ENCODE assay signal across 10 cellular contexts in the genomic region with DNA sequence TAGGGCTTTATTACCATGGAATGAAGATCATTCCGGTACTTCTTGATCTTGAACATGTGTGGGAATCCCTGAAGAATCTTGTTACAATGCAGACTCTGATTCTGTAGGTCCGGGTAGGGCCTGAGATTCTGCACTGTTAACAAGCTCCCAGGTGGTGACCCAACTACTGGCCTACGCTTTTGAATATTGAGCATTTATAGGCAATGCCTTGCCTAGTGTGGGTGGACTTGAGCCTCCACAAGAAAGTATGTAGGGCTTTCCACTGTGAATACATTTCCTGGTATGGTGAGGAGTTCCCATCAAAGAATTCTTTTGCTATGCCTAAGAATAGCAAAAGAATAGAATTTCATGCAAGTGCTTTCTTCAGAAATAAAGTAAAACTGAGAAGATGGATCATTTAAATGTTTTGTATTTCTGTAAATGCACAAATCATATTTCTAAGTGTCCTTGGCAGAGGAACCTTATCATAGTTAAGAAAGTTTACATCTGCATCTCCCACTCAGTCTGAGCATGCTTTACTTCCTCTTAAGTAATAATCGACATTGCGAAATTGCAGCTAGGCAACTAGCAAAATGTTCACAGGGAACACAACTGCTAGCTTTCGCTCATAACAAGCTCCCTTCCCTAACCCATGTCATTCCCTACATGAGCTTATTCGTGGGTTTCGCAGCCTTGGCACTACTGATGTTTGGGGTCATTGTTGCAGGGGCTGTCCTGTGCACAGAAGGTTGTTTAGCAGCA.
DNase-seq lines count a peak whose midpoint lies in the region; ATAC-seq, FAIRE-seq and TF ChIP-seq lines count a peak whose summit lies in the region.
"Had no signal": no experiment of that assay in that cellular context is flagged by ENCODE, and none has a peak within 500 bp of the region (broad histone marks: within the 10 kb centered on the region; RNA-seq: fewer than 3 reads in every experiment).

No MANE protein-coding gene starts in this region.

- no peak for TF ChIP-seq CTCF in brain microvascular endothelial cell (IDR thresholded peaks at IDR 0.05; ENCODE audit: low read depth, low read length, missing control alignments)
- no peak for TF ChIP-seq CTCF in HepG2 (CRISPR knock-in tag; IDR thresholded peaks at IDR 0.05)

- no peak overlapping the region for H3K9ac ChIP-seq in HepG2 (ENCODE audit: insufficient read depth, low read depth, low read length)

- BruUV-seq in HepG2 (replicated peaks; lab: Mats Ljungman, UMichigan): no TSS peak

- no peak for ATAC-seq in HepG2
- ATAC-seq in HG02642 (IDR thresholded peaks at IDR 0.05; ENCODE audit: poor library complexity, unreplicated experiment): no peak

- no peak overlapping the region for H2AFZ ChIP-seq in HepG2 (ENCODE audit: low read length)

- no peaks in the 10 kb centered on the region for H3K9me3 Mint-ChIP-seq in immature natural killer cell
- H3K9me3 Mint-ChIP-seq: activated naive CD4-positive, alpha-beta T cell treated with anti-CD3 and anti-CD28 coated beads, Interleukin-2, amount 50 U/mL, for 24 hours had no signal

- POLR2A ChIA-PET in HepG2 (lab: Yijun Ruan, JAX): no interaction called here

- H3K4me1 Mint-ChIP-seq in immature natural killer cell: peaks cover 0 to 8% of the 10 kb centered on the region in 2 donors

- no peak for FAIRE-seq in HepG2 (lab: Jason Lieb, UNC)

- H3K36me3 ChIP-seq in brain microvascular endothelial cell (replicated peaks): no peaks in the 10 kb centered on the region
- no peaks in the 10 kb centered on the region for H3K36me3 ChIP-seq in HepG2 (replicated peaks in 1 of 2; ENCODE audit: control insufficient read depth in 1 of 2, insufficient read depth in 2 of 2, low read length in 2 of 2)

- peak; percentile 49 for DNase-seq in A172 (ENCODE audit: low spot score)
- peak; percentile 89 for DNase-seq in KBM-7
- peak; percentile 90 for DNase-seq in brain microvascular endothelial cell
- peak; percentile 7 for DNase-seq in HepG2 (ENCODE audit: low spot score)
- DNase-seq in immature natural killer cell: no peak
- DNase-seq in OCI-M2 (lab: John Stamatoyannopoulos, UW; ENCODE audit: unreplicated experiment): no peak
- DNase-seq in cerebellar nuclear complex (lab: John Stamatoyannopoulos, UW): no peak
- DNase-seq: C1 segment of cervical spinal cord had no signal

- H3K4me2 ChIP-seq in HepG2 (ENCODE audit: low read depth, low read length): no peak overlapping the region

- TF ChIP-seq POLR2A in HepG2 (IDR thresholded peaks at IDR 0.05; ENCODE audit: insufficient read depth in 1 of 2, low read depth in 2 of 2, low read length in 2 of 2): no peak

- H3K27ac ChIP-seq in brain microvascular endothelial cell: peak overlapping the region; percentile 100
- H3K27ac ChIP-seq in HepG2 (ENCODE audit: extremely low read length, insufficient read depth, low read length): no peak overlapping the region

- intact Hi-C loops in HepG2 (cut with micrococcal nuclease; ENCODE audit: unreplicated experiment): no loop called here

- CTCF ChIA-PET in HepG2 (lab: Yijun Ruan, JAX; ENCODE audit: low intra/inter-chr PET ratio, low total read pairs): no interaction called here

- no peaks in the 10 kb centered on the region for H3K36me3 Mint-ChIP-seq in immature natural killer cell
- H3K36me3 Mint-ChIP-seq: activated naive CD4-positive, alpha-beta T cell treated with anti-CD3 and anti-CD28 coated beads, Interleukin-2, amount 50 U/mL, for 24 hours had no signal

- no peaks in the 10 kb centered on the region for H3K9me3 ChIP-seq in HepG2 (ENCODE audit: low read length)

- H3K27me3 ChIP-seq in brain microvascular endothelial cell (replicated peaks): no peaks in the 10 kb centered on the region
- H3K27me3 ChIP-seq in HepG2 (ENCODE audit: control insufficient read depth in 1 of 2, insufficient read depth in 2 of 2, low read length in 2 of 2): no peaks in the 10 kb centered on the region

- in situ Hi-C loops in KBM-7 (cut with MboI; ENCODE audit: low pct_unique_long_range_greater_than_20kb, low sequenced_read_pairs): no loop called here
- in situ Hi-C loops in brain microvascular endothelial cell (cut with HindIII; ENCODE audit: low pct_ligation_motif_present, low sequenced_read_pairs): no loop called here
- in situ Hi-C loops in HepG2 (cut with HindIII; ENCODE audit: extremely low pct_ligation_motif_present, low pct_unique_long_range_greater_than_20kb): no loop called here

- no peaks in the 10 kb centered on the region for H3K4me1 ChIP-seq in HepG2 (ENCODE audit: insufficient read depth, low read length)

- H3K79me2 ChIP-seq in HepG2 (ENCODE audit: insufficient read depth, low read length): no peaks in the 10 kb centered on the region

- no peaks in the 10 kb centered on the region for H4K20me1 ChIP-seq in HepG2 (ENCODE audit: insufficient read depth, low read length)

- no peak overlapping the region for H3K4me3 Mint-ChIP-seq in immature natural killer cell
- H3K4me3 Mint-ChIP-seq: activated naive CD4-positive, alpha-beta T cell treated with anti-CD3 and anti-CD28 coated beads, Interleukin-2, amount 50 U/mL, for 24 hours had no signal

- peaks cover 0 to 3% (median 2%) of the 10 kb centered on the region in 3 donors for H3K27me3 Mint-ChIP-seq in immature natural killer cell (ENCODE audit: low read depth in 3 of 3)
- H3K27me3 Mint-ChIP-seq: activated naive CD4-positive, alpha-beta T cell treated with anti-CD3 and anti-CD28 coated beads, Interleukin-2, amount 50 U/mL, for 24 hours had no signal

- H3K4me3 ChIP-seq in brain microvascular endothelial cell (ENCODE audit: low read depth, low read length): no peak overlapping the region
- H3K4me3 ChIP-seq in HepG2 (replicated peaks in 1 of 3; ENCODE audit: insufficient read depth in 1 of 3, low read depth in 2 of 3, low read length in 3 of 3): no peak overlapping the region

- no peak for TF ChIP-seq EP300 in HepG2 (IDR thresholded peaks at IDR 0.05; ENCODE audit: low read depth in 2 of 2, low read length in 2 of 2)
- no peak for TF ChIP-seq EP300 in HepG2 (CRISPR knock-in tag; IDR thresholded peaks at IDR 0.05; ENCODE audit: borderline replicate concordance)

- WGBS in HepG2 (ENCODE audit: low lambda C conversion rate): 71% methylated on average over 8 of the region's 8 CpGs

- no peak for TF ChIP-seq RAD21 in HepG2 (CRISPR knock-in tag; IDR thresholded peaks at IDR 0.05)

- no peak overlapping the region for H3K27ac Mint-ChIP-seq in immature natural killer cell
- H3K27ac Mint-ChIP-seq: activated naive CD4-positive, alpha-beta T cell treated with anti-CD3 and anti-CD28 coated beads, Interleukin-2, amount 50 U/mL, for 24 hours had no signal

TF ChIP-seq in HepG2, 621 proteins besides CTCF, POLR2A, EP300 and RAD21 (continues in another document):
- TF ChIP-seq ELF3 (CRISPR knock-in tag; IDR thresholded peaks at IDR 0.05): peak; percentile 56; the same call in 1 of the 2 replicates
- TF ChIP-seq ZNF709 (CRISPR knock-in tag; IDR thresholded peaks at IDR 0.05): no peak
- TF ChIP-seq, protein P1, sequence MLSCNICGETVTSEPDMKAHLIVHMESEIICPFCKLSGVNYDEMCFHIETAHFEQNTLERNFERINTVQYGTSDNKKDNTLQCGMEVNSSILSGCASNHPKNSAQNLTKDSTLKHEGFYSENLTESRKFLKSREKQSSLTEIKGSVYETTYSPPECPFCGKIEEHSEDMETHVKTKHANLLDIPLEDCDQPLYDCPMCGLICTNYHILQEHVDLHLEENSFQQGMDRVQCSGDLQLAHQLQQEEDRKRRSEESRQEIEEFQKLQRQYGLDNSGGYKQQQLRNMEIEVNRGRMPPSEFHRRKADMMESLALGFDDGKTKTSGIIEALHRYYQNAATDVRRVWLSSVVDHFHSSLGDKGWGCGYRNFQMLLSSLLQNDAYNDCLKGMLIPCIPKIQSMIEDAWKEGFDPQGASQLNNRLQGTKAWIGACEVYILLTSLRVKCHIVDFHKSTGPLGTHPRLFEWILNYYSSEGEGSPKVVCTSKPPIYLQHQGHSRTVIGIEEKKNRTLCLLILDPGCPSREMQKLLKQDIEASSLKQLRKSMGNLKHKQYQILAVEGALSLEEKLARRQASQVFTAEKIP (CRISPR knock-in tag; IDR thresholded peaks at IDR 0.05; ENCODE audit: borderline replicate concordance): no peak
- no peak for TF ChIP-seq JARID2 (CRISPR knock-in tag; IDR thresholded peaks at IDR 0.05; ENCODE audit: insufficient replicate concordance)
- peak; percentile 95 for TF ChIP-seq CEBPB (IDR thresholded peaks at IDR 0.05; ENCODE audit: borderline replicate concordance, low read depth, low read length)
- TF ChIP-seq, protein P2, sequence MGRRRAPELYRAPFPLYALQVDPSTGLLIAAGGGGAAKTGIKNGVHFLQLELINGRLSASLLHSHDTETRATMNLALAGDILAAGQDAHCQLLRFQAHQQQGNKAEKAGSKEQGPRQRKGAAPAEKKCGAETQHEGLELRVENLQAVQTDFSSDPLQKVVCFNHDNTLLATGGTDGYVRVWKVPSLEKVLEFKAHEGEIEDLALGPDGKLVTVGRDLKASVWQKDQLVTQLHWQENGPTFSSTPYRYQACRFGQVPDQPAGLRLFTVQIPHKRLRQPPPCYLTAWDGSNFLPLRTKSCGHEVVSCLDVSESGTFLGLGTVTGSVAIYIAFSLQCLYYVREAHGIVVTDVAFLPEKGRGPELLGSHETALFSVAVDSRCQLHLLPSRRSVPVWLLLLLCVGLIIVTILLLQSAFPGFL (CRISPR knock-in tag; IDR thresholded peaks at IDR 0.05): no peak
- TF ChIP-seq, protein P3, sequence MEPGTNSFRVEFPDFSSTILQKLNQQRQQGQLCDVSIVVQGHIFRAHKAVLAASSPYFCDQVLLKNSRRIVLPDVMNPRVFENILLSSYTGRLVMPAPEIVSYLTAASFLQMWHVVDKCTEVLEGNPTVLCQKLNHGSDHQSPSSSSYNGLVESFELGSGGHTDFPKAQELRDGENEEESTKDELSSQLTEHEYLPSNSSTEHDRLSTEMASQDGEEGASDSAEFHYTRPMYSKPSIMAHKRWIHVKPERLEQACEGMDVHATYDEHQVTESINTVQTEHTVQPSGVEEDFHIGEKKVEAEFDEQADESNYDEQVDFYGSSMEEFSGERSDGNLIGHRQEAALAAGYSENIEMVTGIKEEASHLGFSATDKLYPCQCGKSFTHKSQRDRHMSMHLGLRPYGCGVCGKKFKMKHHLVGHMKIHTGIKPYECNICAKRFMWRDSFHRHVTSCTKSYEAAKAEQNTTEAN (CRISPR knock-in tag; conservative IDR thresholded peaks at IDR 0.05): no peak
- TF ChIP-seq KLF16 (CRISPR knock-in tag; IDR thresholded peaks at IDR 0.05): no peak
- TF ChIP-seq HDAC2 (CRISPR knock-in tag; IDR thresholded peaks at IDR 0.05): no peak
- TF ChIP-seq, protein P4, sequence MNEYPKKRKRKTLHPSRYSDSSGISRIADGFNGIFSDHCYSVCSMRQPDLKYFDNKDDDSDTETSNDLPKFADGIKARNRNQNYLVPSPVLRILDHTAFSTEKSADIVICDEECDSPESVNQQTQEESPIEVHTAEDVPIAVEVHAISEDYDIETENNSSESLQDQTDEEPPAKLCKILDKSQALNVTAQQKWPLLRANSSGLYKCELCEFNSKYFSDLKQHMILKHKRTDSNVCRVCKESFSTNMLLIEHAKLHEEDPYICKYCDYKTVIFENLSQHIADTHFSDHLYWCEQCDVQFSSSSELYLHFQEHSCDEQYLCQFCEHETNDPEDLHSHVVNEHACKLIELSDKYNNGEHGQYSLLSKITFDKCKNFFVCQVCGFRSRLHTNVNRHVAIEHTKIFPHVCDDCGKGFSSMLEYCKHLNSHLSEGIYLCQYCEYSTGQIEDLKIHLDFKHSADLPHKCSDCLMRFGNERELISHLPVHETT (CRISPR knock-in tag; conservative IDR thresholded peaks at IDR 0.05): no peak

Comparison
In these comparisons a context has a peak if more than half of its experiments do, and no peak if none do; other contexts are left out.
1. DNase-seq: peak in A172 (single experiment), KBM-7 (single experiment), brain microvascular endothelial cell (single experiment) and HepG2 (single experiment); none in immature natural killer cell (0 of 3), OCI-M2 (single experiment) and cerebellar nuclear complex (0 of 2).